In genomic region chr5:23506329-23507236, GRCh38 we compare ENCODE assay signal across 8 cellular contexts. TPM values are rescaled to one million over a fixed set of nuclear protein-coding genes. Genes with fewer than 3 reads are reported as not detected.
DNase-seq lines count a peak whose midpoint lies in the region; ATAC-seq and TF ChIP-seq lines count a peak whose summit lies in the region.

No MANE protein-coding gene starts in this region.

- H3K4me3 ChIP-seq in epithelial cell of esophagus (ENCODE audit: low read length), result peak overlapping the region; percentile 47
- no peak overlapping the region for H3K4me3 ChIP-seq in neuronal stem cell (ENCODE audit: low read length in 2 of 2)

- H3K27me3 ChIP-seq in neuronal stem cell (ENCODE audit: control insufficient read depth in 3 of 3, insufficient read depth in 3 of 3, low read depth in 1 of 3, low read length in 3 of 3), result no peaks in the 10 kb centered on the region

- WGBS in neuronal stem cell (ENCODE audit: extremely low coverage in 2 of 2, insufficient read length in 2 of 2, insufficient replicate concordance in 1 of 2), 2 donors, result no CpG with 5 or more reads among the region's 23 CpGs

- ATAC-seq in HG02610 (IDR thresholded peaks at IDR 0.05; ENCODE audit: unreplicated experiment) (peak; percentile 47), GM18858 (IDR thresholded peaks at IDR 0.05; ENCODE audit: unreplicated experiment) (no peak), HG02852 (IDR thresholded peaks at IDR 0.05; ENCODE audit: unreplicated experiment) (no peak)

- H3K4me1 ChIP-seq in neuronal stem cell (ENCODE audit: control insufficient read depth in 2 of 2, insufficient read depth in 1 of 2, low read depth in 1 of 2, low read length in 2 of 2), result no peaks in the 10 kb centered on the region

- peak overlapping the region; percentile 73 for H2BK12ac ChIP-seq in neuronal stem cell (ENCODE audit: low read length)

- no peak overlapping the region for H3K23ac ChIP-seq in neuronal stem cell (ENCODE audit: low read depth, low read length, poor library complexity)

- TF ChIP-seq CTCF in epithelial cell of esophagus (IDR thresholded peaks at IDR 0.05; ENCODE audit: insufficient read depth, low read depth, low read length, missing control alignments), result peak; percentile 53

- no peak overlapping the region for H3K4ac ChIP-seq in neuronal stem cell (ENCODE audit: low read length)

- no peak overlapping the region for H3K27ac ChIP-seq in neuronal stem cell (replicated peaks; ENCODE audit: low read length)

- H2AK5ac ChIP-seq in neuronal stem cell (ENCODE audit: low read depth, low read length), result no peak overlapping the region

- H3K9ac ChIP-seq in neuronal stem cell (ENCODE audit: low read depth, low read length, poor library complexity), result no peak overlapping the region

- no peak overlapping the region for H4K91ac ChIP-seq in neuronal stem cell (ENCODE audit: low read depth, low read length, poor library complexity)

- DNase-seq in NCI-H524 treated with DMSO at 0.1 percent for 48 hours (lab: John Stamatoyannopoulos, UW) (peak; percentile 82), epithelial cell of esophagus (ENCODE audit: low read depth) (peak; percentile 71), neuronal stem cell (ENCODE audit: low spot score) (no peak), cerebellar nuclear complex (lab: John Stamatoyannopoulos, UW) (no peak), GM19240 (ENCODE audit: insufficient read length, low spot score) (no peak)

- H4K8ac ChIP-seq in neuronal stem cell (ENCODE audit: low read depth, low read length), result no peak overlapping the region

- no peaks in the 10 kb centered on the region for H3K36me3 ChIP-seq in neuronal stem cell (replicated peaks in 1 of 2; ENCODE audit: control insufficient read depth in 2 of 2, insufficient read depth in 2 of 2, low read length in 2 of 2)

- no peaks in the 10 kb centered on the region for H3K9me3 ChIP-seq in neuronal stem cell (replicated peaks in 1 of 2; ENCODE audit: control insufficient read depth in 2 of 2, insufficient read depth in 1 of 2, low read depth in 1 of 2, low read length in 2 of 2)

- H2AFZ ChIP-seq in neuronal stem cell (ENCODE audit: low read length), result peak overlapping the region; percentile 72

- H3K14ac ChIP-seq in neuronal stem cell (ENCODE audit: low read length), result no peak overlapping the region

- no peaks in the 10 kb centered on the region for H3K79me1 ChIP-seq in neuronal stem cell (ENCODE audit: low read depth, low read length)

- no peak overlapping the region for H2BK120ac ChIP-seq in neuronal stem cell (ENCODE audit: low read depth, low read length)

- H3K18ac ChIP-seq in neuronal stem cell (ENCODE audit: low read length), result peak overlapping the region; percentile 64

- no peak overlapping the region for H2BK15ac ChIP-seq in neuronal stem cell (ENCODE audit: low read length)

- no peak overlapping the region for H3K4me2 ChIP-seq in neuronal stem cell (ENCODE audit: insufficient read depth, low read length, poor library complexity, severe bottlenecking)

- no peak overlapping the region for H2BK5ac ChIP-seq in neuronal stem cell (ENCODE audit: low read length)

RNA-seq across cellular contexts. Expression of gene PRDM9, which starts 0.8 kb away (rescaled TPM):
- polyA plus RNA-seq in neuronal stem cell (2013, experiment 1 of 2), result not detected
- not detected for polyA plus RNA-seq in neuronal stem cell (2013, experiment 2 of 2)

Comparison
In these comparisons a context has a peak if more than half of its experiments do, and no peak if none do; other contexts are left out.
1. DNase-seq: peak in NCI-H524 treated with DMSO at 0.1 percent for 48 hours (single experiment) and epithelial cell of esophagus (single experiment); none in neuronal stem cell (single experiment), cerebellar nuclear complex (0 of 2) and GM19240 (single experiment).